28 cellular contexts compared by ENCODE assay signal in genomic region chr11:46422588-46422987, GRCh38. TPM values are rescaled to one million over a fixed set of nuclear protein-coding genes. Genes with fewer than 3 reads are reported as not detected.
"Had no signal": no experiment of that assay in that cellular context is flagged by ENCODE, and none has a peak within 500 bp of the region (broad histone marks: within the 10 kb centered on the region; RNA-seq: fewer than 3 reads in every experiment).

No MANE protein-coding gene starts in this region.

- H3K4me1 ChIP-seq: esophagus muscularis mucosa, right lobe of liver, tibial nerve had no signal

- H3K9me3 ChIP-seq: esophagus muscularis mucosa, left ventricle myocardium inferior, right lobe of liver, tibial nerve had no signal

- DNase-seq: activated B cell treated with CpG ODN at 0.5 μM for 24 hours; activated CD4-positive, alpha-beta T cell treated with anti-CD3 and anti-CD28 coated beads, Interleukin-2, amount 50 U/mL, for 1 hour; activated CD8-positive, alpha-beta T cell treated with anti-CD3 and anti-CD28 coated beads for 36 hours; activated gamma-delta T cell treated with Interleukin-2 at 50 U/mL for 16 hours; activated naive CD8-positive, alpha-beta T cell treated with anti-CD3 and anti-CD28 coated beads, Interleukin-2, amount 50 U/mL, for 24 hours; activated T-cell treated with anti-CD3 and anti-CD28 coated beads, Interleukin-2, amount 50 U/mL, for 4 hours; amygdala; central memory CD4-positive, alpha-beta T cell; endodermal cell; immature natural killer cell; kidney glomerular epithelial cell; left ventricle myocardium inferior; right lobe of liver; stimulated activated CD4-positive, alpha-beta T cell treated with anti-CD3 and anti-CD28 coated beads, Interleukin-2, amount 100 ng/mL, for 48 hours; stimulated activated naive CD4-positive, alpha-beta T cell treated with Interleukin-2 at 50 U/mL for 16 hours; T-helper 17 cell; T1000 had no signal

- ATAC-seq: activated CD8-positive, alpha-beta T cell treated with anti-CD3 and anti-CD28 coated beads for 36 hours; activated naive CD8-positive, alpha-beta T cell treated with anti-CD3 and anti-CD28 coated beads, Interleukin-2, amount 50 U/mL, for 24 hours; activated T-cell treated with anti-CD3 and anti-CD28 coated beads, Interleukin-2, amount 50 U/mL, for 4 hours; activated T-helper 17 cell treated with anti-CD3 and anti-CD28 coated beads, Interleukin-2, amount 50 U/mL, for 72 hours; T-helper 17 cell had no signal

- H3K27me3 ChIP-seq: esophagus muscularis mucosa, right lobe of liver, tibial nerve had no signal

- H3K27me3 Mint-ChIP-seq: activated B cell treated with CpG ODN at 0.5 μM for 24 hours; activated CD8-positive, alpha-beta T cell treated with anti-CD3 and anti-CD28 coated beads for 36 hours; activated naive CD4-positive, alpha-beta T cell treated with anti-CD3 and anti-CD28 coated beads, Interleukin-2, amount 50 U/mL, for 24 hours; activated naive CD8-positive, alpha-beta T cell treated with anti-CD3 and anti-CD28 coated beads, Interleukin-2, amount 50 U/mL, for 24 hours; activated T-helper 17 cell treated with anti-CD3 and anti-CD28 coated beads, Interleukin-2, amount 50 U/mL, for 72 hours; dendritic cell treated with granulocyte-macrophage colony-stimulating factor and Interleukin-4, amounts not matched to agents 40 ng/mL and 50 ng/mL, for 4 days; T-helper 17 cell had no signal

- H3K4me3 ChIP-seq: esophagus muscularis mucosa, left ventricle myocardium inferior, lung, right lobe of liver, tibial nerve had no signal

- H3K4me1 Mint-ChIP-seq: activated B cell treated with CpG ODN at 0.5 μM for 24 hours; activated naive CD4-positive, alpha-beta T cell treated with anti-CD3 and anti-CD28 coated beads, Interleukin-2, amount 50 U/mL, for 24 hours; immature natural killer cell; T-helper 17 cell had no signal

- H3K27ac Mint-ChIP-seq: activated B cell treated with CpG ODN at 0.5 μM for 24 hours; activated CD8-positive, alpha-beta T cell treated with anti-CD3 and anti-CD28 coated beads for 36 hours; activated naive CD4-positive, alpha-beta T cell treated with anti-CD3 and anti-CD28 coated beads, Interleukin-2, amount 50 U/mL, for 24 hours; activated naive CD8-positive, alpha-beta T cell treated with anti-CD3 and anti-CD28 coated beads, Interleukin-2, amount 50 U/mL, for 24 hours; dendritic cell treated with granulocyte-macrophage colony-stimulating factor and Interleukin-4, amounts not matched to agents 40 ng/mL and 50 ng/mL, for 4 days; endodermal cell; nephron; T-helper 17 cell had no signal

- H3K4me3 Mint-ChIP-seq: activated B cell treated with CpG ODN at 0.5 μM for 24 hours; activated CD8-positive, alpha-beta T cell treated with anti-CD3 and anti-CD28 coated beads for 36 hours; activated naive CD4-positive, alpha-beta T cell treated with anti-CD3 and anti-CD28 coated beads, Interleukin-2, amount 50 U/mL, for 24 hours; activated naive CD8-positive, alpha-beta T cell treated with anti-CD3 and anti-CD28 coated beads, Interleukin-2, amount 50 U/mL, for 24 hours; activated T-cell treated with anti-CD3 and anti-CD28 coated beads, Interleukin-2, amount 50 U/mL, for 4 hours; activated T-helper 17 cell treated with anti-CD3 and anti-CD28 coated beads, Interleukin-2, amount 50 U/mL, for 72 hours; dendritic cell treated with granulocyte-macrophage colony-stimulating factor and Interleukin-4, amounts not matched to agents 40 ng/mL and 50 ng/mL, for 4 days; endodermal cell; immature natural killer cell; nephron; T-helper 17 cell had no signal

- H3K9me3 Mint-ChIP-seq: activated B cell treated with CpG ODN at 0.5 μM for 24 hours; activated CD8-positive, alpha-beta T cell treated with anti-CD3 and anti-CD28 coated beads for 36 hours; activated naive CD4-positive, alpha-beta T cell treated with anti-CD3 and anti-CD28 coated beads, Interleukin-2, amount 50 U/mL, for 24 hours; activated naive CD8-positive, alpha-beta T cell treated with anti-CD3 and anti-CD28 coated beads, Interleukin-2, amount 50 U/mL, for 24 hours; activated T-cell treated with anti-CD3 and anti-CD28 coated beads, Interleukin-2, amount 50 U/mL, for 4 hours; activated T-helper 17 cell treated with anti-CD3 and anti-CD28 coated beads, Interleukin-2, amount 50 U/mL, for 72 hours; dendritic cell treated with granulocyte-macrophage colony-stimulating factor and Interleukin-4, amounts not matched to agents 40 ng/mL and 50 ng/mL, for 4 days; endodermal cell; immature natural killer cell; nephron had no signal

- H3K27ac ChIP-seq: esophagus muscularis mucosa, left ventricle myocardium inferior, right lobe of liver, tibial nerve had no signal

RNA-seq across cellular contexts. Expression of gene CHRM4, which starts 31.0 kb away (rescaled TPM):
- total RNA-seq: activated CD8-positive, alpha-beta T cell treated with anti-CD3 and anti-CD28 coated beads for 36 hours; left ventricle myocardium inferior; mesenteric fat pad; mucosa of gallbladder; right lobe of liver; skeletal muscle tissue; ureter had no signal
